In genomic region chr2:188291617-188292445, GRCh38 we compare ENCODE assay signal across 8 cellular contexts. TPM values are rescaled to one million over a fixed set of nuclear protein-coding genes. Genes with fewer than 3 reads are reported as not detected.
A peak's percentile ranks its signal among the peaks of the same experiment; 100 is the strongest.
DNase-seq lines count a peak whose midpoint lies in the region; ATAC-seq and TF ChIP-seq lines count a peak whose summit lies in the region.

Gene GULP1, plus strand, starts transcription at chr2:188291874. Its CDS starts 185,829 bp downstream, at chr2:188477703.

- H3K27ac ChIP-seq in 22Rv1 (peak within 1 kb of the TSS; percentile 94), heart right ventricle (peak within 1 kb of the TSS; percentile 63 to 92 (median 80)), trophoblast cell (ENCODE audit: low read depth, low read length) (peak within 1 kb of the TSS; percentile 92)

- H3K23ac ChIP-seq in trophoblast cell (ENCODE audit: low read length): no peak within 1 kb of the TSS

- peak; percentile 28 for DNase-seq in NCI-H510A (lab: John Stamatoyannopoulos, UW)
- peak in 47 of 56 donors; percentile 8 to 69 (median 41) for DNase-seq in amygdala (lab: John Stamatoyannopoulos, UW)
- peak; percentile 69 to 76 for DNase-seq in heart right ventricle
- peak; percentile 67 to 83 for DNase-seq in trophoblast cell
- no peak for DNase-seq in effector CD8-positive, alpha-beta T cell (lab: John Stamatoyannopoulos, UW)
- DNase-seq in Kasumi-1 (lab: John Stamatoyannopoulos, UW): no peak

- H2AK5ac ChIP-seq in trophoblast cell (ENCODE audit: low read length): peak within 1 kb of the TSS; percentile 30

- H3K27me3 ChIP-seq in heart right ventricle: peaks cover 0 to 34% (median 0%) of the 10 kb centered on the region in 7 donors
- no peaks in the 10 kb centered on the region for H3K27me3 ChIP-seq in trophoblast cell (ENCODE audit: insufficient read depth, low read length)

- H3K79me1 ChIP-seq in trophoblast cell (ENCODE audit: low read length): peaks cover 18% of the 10 kb centered on the region

- peak; percentile 85 to 93 (median 90) for ATAC-seq in heart right ventricle

- peak within 1 kb of the TSS; percentile 83 for H3K14ac ChIP-seq in trophoblast cell (ENCODE audit: low read length)

- TF ChIP-seq CTCF in 22Rv1 (IDR thresholded peaks at IDR 0.05) (peak; percentile 80), GM12874 (IDR thresholded peaks at IDR 0.05; ENCODE audit: insufficient read depth, low read depth, low read length) (peak; percentile 34; the same call in 1 of the 2 replicates), heart right ventricle (IDR thresholded peaks at IDR 0.05) (peak; percentile 41 to 79 (median 67))

- intact Hi-C loops in heart right ventricle (cut with DNase I): loop anchor here in 6 of 10 donors (5.0 to 10.0 kb wide), 8 partner anchors 40 to 223 kb away; no protein-coding TSS in a partner anchor

- peak within 1 kb of the TSS; percentile 91 for H3K18ac ChIP-seq in trophoblast cell (ENCODE audit: low read length)

- H4K12ac ChIP-seq in trophoblast cell (ENCODE audit: low read depth, low read length): peak within 1 kb of the TSS; percentile 91

- 0 to 1% methylated on average over 64 of the region's 64 CpGs for WGBS in heart right ventricle, 2 donors
- no CpG with 5 or more reads among the region's 64 CpGs for WGBS in trophoblast cell (ENCODE audit: extremely low coverage, insufficient coverage, insufficient read length)

- peaks cover 12% of the 10 kb centered on the region for H3K79me2 ChIP-seq in trophoblast cell (ENCODE audit: control insufficient read depth, insufficient read depth, low read length, poor library complexity)

- H4K91ac ChIP-seq in trophoblast cell (ENCODE audit: low read depth, low read length): peak within 1 kb of the TSS; percentile 89

- H2BK5ac ChIP-seq in trophoblast cell (ENCODE audit: low read depth, low read length, poor library complexity): peak within 1 kb of the TSS; percentile 95

- H3K9me3 ChIP-seq in heart right ventricle: no peaks in the 10 kb centered on the region
- no peaks in the 10 kb centered on the region for H3K9me3 ChIP-seq in trophoblast cell (ENCODE audit: insufficient read depth, low read depth, low read length)

- H3K36me3 ChIP-seq in heart right ventricle (no peaks in the 10 kb centered on the region), trophoblast cell (ENCODE audit: control insufficient read depth in 1 of 2, insufficient read depth in 2 of 2, low read length in 2 of 2) (no peaks in the 10 kb centered on the region)

- H2BK120ac ChIP-seq in trophoblast cell (ENCODE audit: insufficient read depth, low read length, poor library complexity): peak within 1 kb of the TSS; percentile 82

- peak within 1 kb of the TSS; percentile 93 for H4K8ac ChIP-seq in trophoblast cell (ENCODE audit: low read depth, low read length)

- H2AFZ ChIP-seq in trophoblast cell (ENCODE audit: insufficient read depth, low read length, poor library complexity): peak within 1 kb of the TSS; percentile 96

- H3K9ac ChIP-seq in trophoblast cell (ENCODE audit: low read length): peak within 1 kb of the TSS; percentile 96

- peak within 1 kb of the TSS; percentile 84 for H2BK12ac ChIP-seq in trophoblast cell (ENCODE audit: low read length)

- H3K4me3 ChIP-seq in heart right ventricle (peak within 1 kb of the TSS; percentile 53 to 82 (median 72)), trophoblast cell (ENCODE audit: low read depth, low read length) (peak within 1 kb of the TSS; percentile 95)

- H3K4ac ChIP-seq in trophoblast cell (ENCODE audit: low read depth, low read length): peak within 1 kb of the TSS; percentile 78

- H3K4me1 ChIP-seq in heart right ventricle (peaks cover 0 to 35% (median 15%) of the 10 kb centered on the region in 9 donors), trophoblast cell (ENCODE audit: control insufficient read depth in 1 of 2, insufficient read depth in 2 of 2, low read length in 2 of 2) (no peaks in the 10 kb centered on the region)

- peak within 1 kb of the TSS; percentile 69 for H3K4me2 ChIP-seq in trophoblast cell (ENCODE audit: low read length)

RNA-seq across cellular contexts. Expression of gene GULP1, which starts in this region (rescaled TPM):
- 1 to 10 TPM; 2.0 to 6.0 (median 4.9) TPM for total RNA-seq in heart right ventricle
- polyA plus RNA-seq in heart right ventricle: 1 to 10 TPM; 2.4 TPM
- 38.6 and 39.1 TPM in 2 replicates for polyA plus RNA-seq in trophoblast cell (2013)

Comparison
In these comparisons a context has a peak if more than half of its experiments do, and no peak if none do; other contexts are left out.
1. DNase-seq: peak in NCI-H510A (single experiment), amygdala (47 of 56), heart right ventricle (2 of 2) and trophoblast cell (2 of 2); none in effector CD8-positive, alpha-beta T cell (single experiment) and Kasumi-1 (0 of 2).
2. Peak in every context shown above with its lines, with median percentiles within 50 percentile points of each other: H3K27ac ChIP-seq and CTCF ChIP-seq.